Comparison of ENCODE assay signal across 9 cellular contexts in genomic region chr5:72637058-72637457, GRCh38.
"Had no signal": no experiment of that assay in that cellular context is flagged by ENCODE, and none has a peak within 500 bp of the region (broad histone marks: within the 10 kb centered on the region; RNA-seq: fewer than 3 reads in every experiment).

No MANE protein-coding gene starts in this region.

- H3K27ac ChIP-seq: VCaP, WERI-Rb-1 had no signal

- ATAC-seq: activated CD4-positive, alpha-beta T cell treated with anti-CD3 and anti-CD28 coated beads for 36 hours; activated CD4-positive, CD25-positive, alpha-beta regulatory T cell treated with anti-CD3 and anti-CD28 coated beads, Interleukin-2, amount 50 U/mL, for 24 hours; activated CD8-positive, alpha-beta memory T cell treated with anti-CD3 and anti-CD28 coated beads, Interleukin-2, amount 10 ng/mL, durations not matched to agents 7 days and 5 days; activated CD8-positive, alpha-beta T cell treated with anti-CD3 and anti-CD28 coated beads for 36 hours; activated CD8-positive, alpha-beta T cell treated with anti-CD3 and anti-CD28 coated beads, Interleukin-2, amount 10 ng/mL, durations not matched to agents 7 days and 5 days; T-helper 17 cell; WTC11 had no signal

- H3K36me3 ChIP-seq: WERI-Rb-1 had no signal
